In the genomic region with DNA sequence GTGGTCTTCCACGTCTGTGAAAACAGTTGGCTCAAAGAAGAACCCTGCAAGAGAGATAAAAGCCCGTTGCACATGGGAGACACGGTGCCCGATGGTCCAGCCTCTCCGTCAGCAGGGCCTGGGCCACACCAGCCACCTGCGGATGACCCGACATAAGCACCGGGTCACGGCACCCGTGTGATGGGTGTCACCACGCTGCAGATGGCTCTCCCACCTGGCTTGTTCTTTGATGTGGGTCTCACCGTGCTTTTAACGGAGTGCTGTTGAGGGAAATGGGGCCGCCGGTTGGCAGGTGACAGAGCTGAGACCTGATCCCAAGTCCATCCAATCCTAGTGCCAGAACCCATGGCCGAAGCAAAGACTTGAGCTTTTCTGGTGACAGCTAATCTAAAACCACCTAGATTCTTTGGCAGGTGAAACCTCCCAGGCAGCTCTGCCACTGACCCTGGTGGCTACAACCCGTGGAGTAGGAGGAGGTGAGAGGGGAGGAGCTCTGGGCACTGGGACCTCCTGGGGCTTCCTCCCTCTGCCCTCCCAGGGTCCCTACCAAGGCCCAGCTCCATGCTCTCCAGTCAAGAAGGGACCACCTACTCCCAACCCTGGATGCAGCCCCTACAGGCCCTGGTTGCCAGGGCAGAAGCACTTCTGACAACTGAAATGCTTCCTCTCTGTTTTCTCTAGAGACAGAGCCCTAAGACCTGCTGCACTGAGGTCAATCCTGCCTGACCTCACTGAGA, we compare ENCODE assay signal across 15 cellular contexts.
"Had no signal": no experiment of that assay in that cellular context is flagged by ENCODE, and none has a peak within 500 bp of the region (broad histone marks: within the 10 kb centered on the region; RNA-seq: fewer than 3 reads in every experiment).

No MANE protein-coding gene starts in this region.

- DNase-seq: activated CD4-positive, alpha-beta T cell treated with anti-CD3 and anti-CD28 coated beads for 4 hours; activated naive CD4-positive, alpha-beta T cell treated with Interleukin-2 at 50 U/mL for 16 hours; activated naive CD8-positive, alpha-beta T cell treated with anti-CD3 and anti-CD28 coated beads, Interleukin-2, amount 50 U/mL, for 24 hours; gastrocnemius medialis; hippocampal formation; kidney glomerular epithelial cell; naive thymus-derived CD4-positive, alpha-beta T cell; nucleus accumbens; psoas muscle; stimulated activated CD4-positive, alpha-beta T cell treated with anti-CD3 and anti-CD28 coated beads, Interleukin-4, amount 100 ng/mL, for 1 hour; stimulated activated CD8-positive, alpha-beta memory T cell treated with anti-CD3 and anti-CD28 coated beads, Interleukin-4, amount 100 ng/mL, for 48 hours; stimulated activated naive CD8-positive, alpha-beta T cell treated with anti-CD3 and anti-CD28 coated beads, Interleukin-15, Interleukin-2, amounts not matched to agents 100 U/mL and 50 U/mL, for 24 hours; T-helper 1 cell; WERI-Rb-1 had no signal

- H3K27me3 ChIP-seq: gastrocnemius medialis had no signal

- H3K4me3 Mint-ChIP-seq: activated naive CD8-positive, alpha-beta T cell treated with anti-CD3 and anti-CD28 coated beads, Interleukin-2, amount 50 U/mL, for 24 hours; naive thymus-derived CD4-positive, alpha-beta T cell had no signal

- H3K27me3 Mint-ChIP-seq: activated naive CD8-positive, alpha-beta T cell treated with anti-CD3 and anti-CD28 coated beads, Interleukin-2, amount 50 U/mL, for 24 hours; naive thymus-derived CD4-positive, alpha-beta T cell had no signal

- H3K4me1 Mint-ChIP-seq: activated naive CD8-positive, alpha-beta T cell treated with anti-CD3 and anti-CD28 coated beads, Interleukin-2, amount 50 U/mL, for 24 hours; naive thymus-derived CD4-positive, alpha-beta T cell had no signal

- H3K9me3 ChIP-seq: gastrocnemius medialis, psoas muscle had no signal

- H3K36me3 ChIP-seq: WERI-Rb-1 had no signal

- H3K9me3 Mint-ChIP-seq: activated naive CD8-positive, alpha-beta T cell treated with anti-CD3 and anti-CD28 coated beads, Interleukin-2, amount 50 U/mL, for 24 hours; naive thymus-derived CD4-positive, alpha-beta T cell had no signal

- H3K27ac ChIP-seq: psoas muscle, WERI-Rb-1 had no signal

- H3K27ac Mint-ChIP-seq: activated naive CD8-positive, alpha-beta T cell treated with anti-CD3 and anti-CD28 coated beads, Interleukin-2, amount 50 U/mL, for 24 hours had no signal

- H3K4me3 ChIP-seq: gastrocnemius medialis, lung, psoas muscle had no signal

- ATAC-seq: activated naive CD8-positive, alpha-beta T cell treated with anti-CD3 and anti-CD28 coated beads, Interleukin-2, amount 50 U/mL, for 24 hours; gastrocnemius medialis; psoas muscle; stimulated activated naive CD8-positive, alpha-beta T cell treated with anti-CD3 and anti-CD28 coated beads, Interleukin-15, Interleukin-2, amounts not matched to agents 100 U/mL and 50 U/mL, for 24 hours had no signal

- H3K36me3 Mint-ChIP-seq: naive thymus-derived CD4-positive, alpha-beta T cell had no signal
